ENCODE assay signal across 1 cellular context in genomic region chr10:86824151-86824550, GRCh38.
TF ChIP-seq lines count a peak whose summit lies in the region.

No MANE protein-coding gene starts in this region.

TF ChIP-seq in GM23338, 12 proteins besides CTCF, POLR2A, EP300 and RAD21 (continued from another document):
- TF ChIP-seq ZNF462 (CRISPR knock-in tag; IDR thresholded peaks at IDR 0.05) (no peak), JUNB (IDR thresholded peaks at IDR 0.05; ENCODE audit: unreplicated experiment) (no peak), ETS1 (IDR thresholded peaks at IDR 0.05) (no peak), EZH2 (IDR thresholded peaks at IDR 0.05; ENCODE audit: low read depth, unreplicated experiment) (no peak), ZNF331 (CRISPR knock-in tag; IDR thresholded peaks at IDR 0.05; ENCODE audit: low read depth) (no peak), STAT1 (IDR thresholded peaks at IDR 0.05; ENCODE audit: unreplicated experiment) (no peak), POLR2AphosphoS5 (IDR thresholded peaks at IDR 0.05; ENCODE audit: low read depth) (no peak)
